ENCODE assay signal across 8 cellular contexts in genomic region chr17:50426814-50427787, GRCh38. TPM values are rescaled to one million over a fixed set of nuclear protein-coding genes. Genes with fewer than 3 reads are reported as not detected.
DNase-seq lines count a peak whose midpoint lies in the region; ATAC-seq and TF ChIP-seq lines count a peak whose summit lies in the region.

No MANE protein-coding gene starts in this region.

- intact Hi-C loops in colonic mucosa (cut with DNase I) = no loop called here
- intact Hi-C loops in lower leg skin (cut with DNase I; ENCODE audit: low total_unique reads) = no loop called here

- H3K27me3 ChIP-seq in DOHH2 (ENCODE audit: control insufficient read depth, low read length) = no peaks in the 10 kb centered on the region
- H3K27me3 ChIP-seq in colonic mucosa = no peaks in the 10 kb centered on the region

- no peaks in the 10 kb centered on the region for H4K20me1 ChIP-seq in DOHH2 (ENCODE audit: control insufficient read depth, insufficient read depth, low read depth, low read length)

- H3K27ac ChIP-seq in DOHH2 (ENCODE audit: low read depth, low read length) (peak overlapping the region; percentile 52), colonic mucosa (peak overlapping the region; percentile 79), substantia nigra (ENCODE audit: low read depth, low read length, poor library complexity, severe bottlenecking) (peak overlapping the region; percentile 55)

- H3K9me2 ChIP-seq in DOHH2 (replicated peaks; ENCODE audit: control insufficient read depth, low read length) = no peaks in the 10 kb centered on the region

- H3K4me1 ChIP-seq in DOHH2 (ENCODE audit: control insufficient read depth, low read length) (peaks cover 24% of the 10 kb centered on the region), colonic mucosa (peaks cover 18% of the 10 kb centered on the region)

- DNase-seq in SW480 (ENCODE audit: low spot score) = peak; percentile 61
- DNase-seq in colonic mucosa = peak; percentile 54
- no peak for DNase-seq in lower leg skin (ENCODE audit: low spot score in 2 of 2)
- peak in 6 of 49 donors; percentile 7 to 35 (median 20) for DNase-seq in substantia nigra (lab: John Stamatoyannopoulos, UW)

- H3K4me3 ChIP-seq in DOHH2 (ENCODE audit: low read length) (peak overlapping the region; percentile 94), colonic mucosa (peak overlapping the region; percentile 80), lower leg skin (ENCODE audit: low read depth, poor library complexity, severe bottlenecking) (peak overlapping the region; percentile 60)

- peak; percentile 78 for TF ChIP-seq CTCF in DOHH2 (IDR thresholded peaks at IDR 0.05; ENCODE audit: low read depth, low read length, poor library complexity, severe bottlenecking)
- TF ChIP-seq CTCF in colonic mucosa (IDR thresholded peaks at IDR 0.05) = no peak
- TF ChIP-seq CTCF in lower leg skin (IDR thresholded peaks at IDR 0.05) = no peak

- H3K36me3 ChIP-seq in DOHH2 (ENCODE audit: control insufficient read depth, low read length) (no peaks in the 10 kb centered on the region), colonic mucosa (peaks cover 4% of the 10 kb centered on the region)

- peak overlapping the region; percentile 100 for H3K4me2 ChIP-seq in DOHH2 (ENCODE audit: low read length)

- TF ChIP-seq POLR2A in lower leg skin (IDR thresholded peaks at IDR 0.05) = no peak

- peak; percentile 35 for ATAC-seq in HG02885 (IDR thresholded peaks at IDR 0.05; ENCODE audit: poor library complexity, unreplicated experiment)
- no peak for ATAC-seq in GM21528 (IDR thresholded peaks at IDR 0.05; ENCODE audit: low FRiP score, unreplicated experiment)
- ATAC-seq in GM19035 (IDR thresholded peaks at IDR 0.05; ENCODE audit: unreplicated experiment) = no peak

- peaks cover 6% of the 10 kb centered on the region for H3K79me2 ChIP-seq in DOHH2 (ENCODE audit: control insufficient read depth, low read length)

- peak overlapping the region; percentile 25 to 97 for H3K9ac ChIP-seq in colonic mucosa (ENCODE audit: low read depth in 2 of 2, low read length in 2 of 2)

- peaks cover 15% of the 10 kb centered on the region for H3F3A ChIP-seq in DOHH2 (ENCODE audit: control insufficient read depth, insufficient read depth)

- H3K9me3 ChIP-seq in DOHH2 (ENCODE audit: control insufficient read depth, insufficient read depth, low read length) (no peaks in the 10 kb centered on the region), colonic mucosa (no peaks in the 10 kb centered on the region)

- 12 to 13% methylated on average over 4 of the region's 4 CpGs for WGBS in lower leg skin, 2 donors

RNA-seq across cellular contexts. Expression of gene ACSF2, which starts 1.1 kb away (rescaled TPM):
- 100 to 1,000 TPM in 1 of 2 donors, 10 to 100 TPM in 1; 50.8 to 119 TPM for total RNA-seq in colonic mucosa
- total RNA-seq in lower leg skin = 100 to 1,000 TPM in 1 of 4 donors, 10 to 100 TPM in 3; 40.8 to 121 (median 64.3) TPM

RNA-seq across cellular contexts. Expression of gene LRRC59, which starts 29.8 kb away (rescaled TPM):
- total RNA-seq in colonic mucosa (100 to 1,000 TPM; 147 to 265 TPM), lower leg skin (10 to 100 TPM; 11.6 to 29.3 (median 24.2) TPM)

RNA-seq across cellular contexts. Expression of gene CHAD, which starts 41.6 kb away (rescaled TPM):
- total RNA-seq in colonic mucosa (1 to 10 TPM; 1.8 to 3.6 TPM), lower leg skin (1 to 10 TPM; 3.2 to 8.2 (median 7.2) TPM)

RNA-seq across cellular contexts. Expression of gene RSAD1, which starts 51.6 kb away (rescaled TPM):
- 10 to 100 TPM; 22.2 to 29.3 TPM for total RNA-seq in colonic mucosa
- 10 to 100 TPM; 21.5 to 40.5 (median 26.5) TPM for total RNA-seq in lower leg skin

RNA-seq across cellular contexts. Expression of gene EME1, which starts 54.1 kb away (rescaled TPM):
- 10 to 100 TPM in 1 of 2 donors, 1 to 10 TPM in 1; 1.8 to 10.1 TPM for total RNA-seq in colonic mucosa
- 1 to 10 TPM in 1 of 4 donors, under 1 TPM in 3; 0.27 to 1.3 (median 0.38) TPM for total RNA-seq in lower leg skin

Comparison
In these comparisons a context has a peak if more than half of its experiments do, and no peak if none do; other contexts are left out.
1. DNase-seq: peak in SW480 (single experiment) and colonic mucosa (single experiment); none in lower leg skin (0 of 2).
2. RNA of gene LRRC59, which starts 29.8 kb away (total RNA-seq): 147 to 265 TPM in colonic mucosa; 11.6 to 29.3 TPM in lower leg skin; every median in the first group is over 4 times any median in the second.
3. Peak in every context shown above with its lines, with median percentiles within 50 percentile points of each other: H3K27ac ChIP-seq and H3K4me3 ChIP-seq.